Comparison of ENCODE assay signal across 8 cellular contexts in genomic region chr3:27713066-27713400, GRCh38. TPM values are rescaled to one million over a fixed set of nuclear protein-coding genes. Genes with fewer than 3 reads are reported as not detected.
DNase-seq lines count a peak whose midpoint lies in the region; FAIRE-seq and TF ChIP-seq lines count a peak whose summit lies in the region.

No MANE protein-coding gene starts in this region.

- peak; percentile 53 for DNase-seq in adipocyte (ENCODE audit: low read depth)
- no peak for DNase-seq in small intestine
- DNase-seq in HAP-1 (ENCODE audit: low spot score in 2 of 2), result no peak
- DNase-seq in NCI-H1694 treated with DMSO at 0.1 percent for 48 hours (lab: John Stamatoyannopoulos, UW), result no peak
- DNase-seq in cortex of kidney (lab: John Stamatoyannopoulos, UW), result no peak
- no peak for DNase-seq in A172 (ENCODE audit: low spot score)

- H3K4me1 ChIP-seq in HEK293 (ENCODE audit: control insufficient read depth, insufficient read depth, low read length), result no peaks in the 10 kb centered on the region
- peaks cover 27% of the 10 kb centered on the region for H3K4me1 ChIP-seq in adipocyte (ENCODE audit: control insufficient read depth, insufficient read depth, low read length)
- peaks cover 27% of the 10 kb centered on the region for H3K4me1 ChIP-seq in iPS-20b (ENCODE audit: insufficient read depth, low read length)
- H3K4me1 ChIP-seq in small intestine (ENCODE audit: control insufficient read depth in 2 of 2, insufficient read depth in 1 of 2, low read depth in 1 of 2, low read length in 1 of 2), result peaks cover 5 to 10% of the 10 kb centered on the region in 2 donors
- no peaks in the 10 kb centered on the region for H3K4me1 ChIP-seq in HAP-1

- H3K4me3 ChIP-seq in HEK293 (ENCODE audit: low read depth, low read length) (peak overlapping the region; percentile 35), adipocyte (ENCODE audit: low read length) (peak overlapping the region; percentile 92), iPS-20b (ENCODE audit: low read length) (peak overlapping the region; percentile 67), small intestine (ENCODE audit: low read depth in 1 of 2, low read length in 2 of 2) (peak overlapping the region; percentile 9 to 34), HAP-1 (no peak overlapping the region)

- H3K36me3 ChIP-seq in HEK293 (ENCODE audit: control insufficient read depth in 2 of 2, insufficient read depth in 1 of 2, low read length in 2 of 2), result peaks cover 0 to 5% of the 10 kb centered on the region in 2 experiments; a peak in 1 of 3 replicates
- H3K36me3 ChIP-seq in adipocyte (ENCODE audit: control insufficient read depth, insufficient read depth, low read length, severe bottlenecking), result no peaks in the 10 kb centered on the region
- no peaks in the 10 kb centered on the region for H3K36me3 ChIP-seq in iPS-20b (ENCODE audit: insufficient read depth, low read depth, low read length)
- no peaks in the 10 kb centered on the region for H3K36me3 ChIP-seq in small intestine (ENCODE audit: control insufficient read depth in 2 of 2, insufficient read depth in 2 of 2, low read length in 2 of 2)
- H3K36me3 ChIP-seq in HAP-1 (replicated peaks), result no peaks in the 10 kb centered on the region

- no peak for FAIRE-seq in small intestine (lab: Jason Lieb, UNC)

- WGBS in small intestine, 3 donors, result 1 to 2% (median 2%) methylated on average over 17 of the region's 17 CpGs

- no peak for TF ChIP-seq CTCF in HEK293 (tag by site-specific recombination; IDR thresholded peaks at IDR 0.05)

- no peaks in the 10 kb centered on the region for H3K9me3 ChIP-seq in HEK293 (ENCODE audit: control insufficient read depth, insufficient read depth, low read depth, low read length)
- no peaks in the 10 kb centered on the region for H3K9me3 ChIP-seq in adipocyte (ENCODE audit: control insufficient read depth, low read length)
- no peaks in the 10 kb centered on the region; the same call in 1 of the 2 replicates for H3K9me3 ChIP-seq in iPS-20b (ENCODE audit: insufficient read depth, low read depth, low read length)
- H3K9me3 ChIP-seq in small intestine (ENCODE audit: control insufficient read depth, low read depth), result no peaks in the 10 kb centered on the region
- H3K9me3 ChIP-seq in HAP-1, result no peaks in the 10 kb centered on the region

- in situ Hi-C loops in HAP-1 (cut with MboI; ENCODE audit: low sequenced_read_pairs), result no loop called here

- CTCF ChIA-PET in HEK293 (lab: Yijun Ruan, JAX), result interaction anchor here (1.0 to 2.1 kb wide), 4 partner anchors 8 to 222 kb away, joined by 4 to 26 read pairs (median 6); partner anchors contain the start of gene EOMES

- H3K9ac ChIP-seq in adipocyte (ENCODE audit: low read length), result peak overlapping the region; percentile 73
- no peak overlapping the region; the same call in 1 of the 2 replicates for H3K9ac ChIP-seq in iPS-20b (ENCODE audit: low read depth, low read length)

- H3K27ac ChIP-seq in HEK293 (ENCODE audit: extremely low read depth, low read depth, low read length) (no peak overlapping the region), iPS-20b (ENCODE audit: low read length) (no peak overlapping the region), small intestine (ENCODE audit: low read depth in 1 of 2, low read length in 1 of 2) (no peak overlapping the region)

- peaks cover 16% of the 10 kb centered on the region for H3K27me3 ChIP-seq in adipocyte (replicated peaks; ENCODE audit: control insufficient read depth, insufficient read depth, low read length)
- H3K27me3 ChIP-seq in iPS-20b (ENCODE audit: insufficient read depth, low read length), result peaks cover 82% of the 10 kb centered on the region
- peaks cover 0 to 35% of the 10 kb centered on the region in 2 donors for H3K27me3 ChIP-seq in small intestine (ENCODE audit: control insufficient read depth in 2 of 2, insufficient read depth in 2 of 2, low read length in 2 of 2)
- H3K27me3 ChIP-seq in HAP-1 (ENCODE audit: low read depth), result peaks cover 18% of the 10 kb centered on the region

- POLR2A ChIA-PET in HEK293 (lab: Yijun Ruan, JAX), result interaction anchor here (0.9 kb wide), 1 partner anchor 9 kb away, joined by 3 read pairs; the partner anchor contains the start of gene EOMES

TF ChIP-seq in HEK293, 187 proteins besides CTCF, POLR2A, EP300 and RAD21:
- no peak for TF ChIP-seq ZNF600 (tag by site-specific recombination; IDR thresholded peaks at IDR 0.05)
- no peak for TF ChIP-seq ZBTB21 (tag by site-specific recombination; IDR thresholded peaks at IDR 0.05)
- TF ChIP-seq GLI4 (tag by site-specific recombination; IDR thresholded peaks at IDR 0.05), result no peak
- no peak for TF ChIP-seq ZSCAN18 (tag by site-specific recombination; IDR thresholded peaks at IDR 0.05)
- no peak for TF ChIP-seq ZNF785 (tag by site-specific recombination; IDR thresholded peaks at IDR 0.05)
- no peak for TF ChIP-seq ZNF350 (tag by site-specific recombination; IDR thresholded peaks at IDR 0.05)
- no peak for TF ChIP-seq ZNF555 (tag by site-specific recombination; conservative IDR thresholded peaks at IDR 0.05)
- TF ChIP-seq ZNF239 (tag by site-specific recombination; IDR thresholded peaks at IDR 0.05), result no peak
- TF ChIP-seq ZNF266 (tag by site-specific recombination; IDR thresholded peaks at IDR 0.05; ENCODE audit: low read depth), result no peak
- TF ChIP-seq ZNF146 (tag by site-specific recombination; IDR thresholded peaks at IDR 0.05), result no peak
- no peak for TF ChIP-seq ZNF561 (tag by site-specific recombination; IDR thresholded peaks at IDR 0.05; ENCODE audit: borderline replicate concordance)
- no peak for TF ChIP-seq ZNF121 (tag by site-specific recombination; IDR thresholded peaks at IDR 0.05)
- no peak for TF ChIP-seq OVOL3 (tag by site-specific recombination; IDR thresholded peaks at IDR 0.05)
- TF ChIP-seq ZNF580 (tag by site-specific recombination; IDR thresholded peaks at IDR 0.05), result no peak
- TF ChIP-seq ZNF677 (tag by site-specific recombination; IDR thresholded peaks at IDR 0.05), result no peak
- no peak for TF ChIP-seq ZBTB48 (tag by site-specific recombination; IDR thresholded peaks at IDR 0.05)
TF ChIP-seq in HEK293: peak in this region for 0.

RNA-seq across cellular contexts. Expression of gene EOMES, which starts 9.1 kb away (rescaled TPM):
- under 1 TPM in 1 of 3 donors, not detected in 2; 0.13 TPM for polyA plus RNA-seq in small intestine
- total RNA-seq in A172 (2014; rRNA removed; shearing (Covaris generic)), result 0.09 TPM in 1 of 2 replicates, not detected in the other
